In genomic region chr16:50539053-50539615, GRCh38 we compare ENCODE assay signal across 1 cellular context.
TF ChIP-seq lines count a peak whose summit lies in the region.

No MANE protein-coding gene starts in this region.

TF ChIP-seq in HepG2, 621 proteins besides CTCF, POLR2A, EP300 and RAD21 (continued from another document and continues in another):
- TF ChIP-seq ATF2 (CRISPR knock-in tag; IDR thresholded peaks at IDR 0.05), result no peak
- no peak for TF ChIP-seq SMARCC2 (IDR thresholded peaks at IDR 0.05)
- TF ChIP-seq ZSCAN31 (CRISPR knock-in tag; IDR thresholded peaks at IDR 0.05; ENCODE audit: low read depth), result no peak; the same call in 1 of the 2 replicates
- TF ChIP-seq GZF1 (CRISPR knock-in tag; IDR thresholded peaks at IDR 0.05), result no peak
- TF ChIP-seq MTF1 (CRISPR knock-in tag; IDR thresholded peaks at IDR 0.05), result no peak
- peak; percentile 97 for TF ChIP-seq FOXA3 (CRISPR knock-in tag; IDR thresholded peaks at IDR 0.05)
- TF ChIP-seq ZKSCAN8 (CRISPR knock-in tag; IDR thresholded peaks at IDR 0.05; ENCODE audit: borderline replicate concordance), result peak; percentile 87; the same call in 1 of the 2 replicates
- TF ChIP-seq ZNF121 (CRISPR knock-in tag; IDR thresholded peaks at IDR 0.05), result no peak
- no peak for TF ChIP-seq WIZ (CRISPR knock-in tag; IDR thresholded peaks at IDR 0.05)
- TF ChIP-seq KMT2B (CRISPR knock-in tag; IDR thresholded peaks at IDR 0.05), result no peak
- peak; percentile 74 for TF ChIP-seq ZBTB3 (CRISPR knock-in tag; IDR thresholded peaks at IDR 0.05; ENCODE audit: borderline replicate concordance, low read depth)
- TF ChIP-seq KLF12 (CRISPR knock-in tag; IDR thresholded peaks at IDR 0.05; ENCODE audit: borderline replicate concordance), result no peak
- TF ChIP-seq ZZZ3 (CRISPR knock-in tag; IDR thresholded peaks at IDR 0.05; ENCODE audit: borderline replicate concordance), result no peak
- TF ChIP-seq RBFOX2 (IDR thresholded peaks at IDR 0.05; ENCODE audit: low read depth, low read length), result peak; percentile 51
- TF ChIP-seq KLF6 (CRISPR knock-in tag; IDR thresholded peaks at IDR 0.05), result no peak
- no peak for TF ChIP-seq CHD2 (IDR thresholded peaks at IDR 0.05; ENCODE audit: low read depth, low read length)
- peak; percentile 67; the same call in 1 of the 2 replicates for TF ChIP-seq ARNT2 (CRISPR knock-in tag; IDR thresholded peaks at IDR 0.05; ENCODE audit: low read depth)
- TF ChIP-seq AGO2 (optimal IDR thresholded peaks at IDR 0.05; ENCODE audit: low read depth, low read length), result peak; percentile 51
- no peak for TF ChIP-seq ZNF597 (CRISPR knock-in tag; IDR thresholded peaks at IDR 0.05)
- TF ChIP-seq ZNF720 (CRISPR knock-in tag; IDR thresholded peaks at IDR 0.05), result no peak
- no peak for TF ChIP-seq LBX2 (CRISPR knock-in tag; IDR thresholded peaks at IDR 0.05; ENCODE audit: borderline replicate concordance)
- no peak for TF ChIP-seq ZNF879 (CRISPR knock-in tag; IDR thresholded peaks at IDR 0.05)
- TF ChIP-seq ZBTB43 (CRISPR knock-in tag; conservative IDR thresholded peaks at IDR 0.05), result 0 out of 2 replicates have a peak, but pooled peaks have one; percentile 14
- TF ChIP-seq NR2F2 (IDR thresholded peaks at IDR 0.05; ENCODE audit: borderline replicate concordance, low read depth), result peak; percentile 76; the same call in 1 of the 2 replicates
- peak; percentile 86; the same call in 1 of the 2 replicates for TF ChIP-seq RERE (CRISPR knock-in tag; IDR thresholded peaks at IDR 0.05; ENCODE audit: low read depth)
- peak; percentile 83; the same call in 1 of the 2 replicates for TF ChIP-seq ZHX1 (CRISPR knock-in tag; IDR thresholded peaks at IDR 0.05; ENCODE audit: low read depth)
- no peak for TF ChIP-seq ZBTB21 (CRISPR knock-in tag; IDR thresholded peaks at IDR 0.05)
- TF ChIP-seq ZNF614 (CRISPR knock-in tag; IDR thresholded peaks at IDR 0.05; ENCODE audit: borderline replicate concordance), result peak; percentile 76; the same call in 1 of the 2 replicates
- no peak for TF ChIP-seq ZFP36L2 (CRISPR knock-in tag; IDR thresholded peaks at IDR 0.05)
- no peak for TF ChIP-seq ZNF672 (CRISPR knock-in tag; IDR thresholded peaks at IDR 0.05)
- no peak for TF ChIP-seq ZNF841 (CRISPR knock-in tag; IDR thresholded peaks at IDR 0.05; ENCODE audit: borderline replicate concordance)
- TF ChIP-seq ESRRA (CRISPR knock-in tag; IDR thresholded peaks at IDR 0.05; ENCODE audit: low read depth), result peak; percentile 54; the same call in 1 of the 2 replicates
- peak; percentile 39; the same call in 1 of the 2 replicates for TF ChIP-seq AHR (CRISPR knock-in tag; IDR thresholded peaks at IDR 0.05)
- no peak for TF ChIP-seq SMC3 (IDR thresholded peaks at IDR 0.05; ENCODE audit: low read length)
- TF ChIP-seq SRSF1 (optimal IDR thresholded peaks at IDR 0.05; ENCODE audit: low read depth, low read length), result peak; percentile 58
- TF ChIP-seq ONECUT2 (CRISPR knock-in tag; IDR thresholded peaks at IDR 0.05), result peak; percentile 76
- peak; percentile 88 for TF ChIP-seq SMAD3 (CRISPR knock-in tag; IDR thresholded peaks at IDR 0.05)
- no peak for TF ChIP-seq SAFB2 (CRISPR knock-in tag; IDR thresholded peaks at IDR 0.05; ENCODE audit: borderline replicate concordance, low read depth)
- no peak for TF ChIP-seq E2F1 (CRISPR knock-in tag; IDR thresholded peaks at IDR 0.05)
- TF ChIP-seq KAT8 (CRISPR knock-in tag; IDR thresholded peaks at IDR 0.05), result peak; percentile 70
- no peak for TF ChIP-seq BCLAF1 (IDR thresholded peaks at IDR 0.05)
- TF ChIP-seq ZNF704 (CRISPR knock-in tag; IDR thresholded peaks at IDR 0.05; ENCODE audit: borderline replicate concordance), result no peak
- TF ChIP-seq STAT5B (CRISPR knock-in tag; IDR thresholded peaks at IDR 0.05), result no peak
- no peak; the same call in 1 of the 2 replicates for TF ChIP-seq ZNF503 (CRISPR knock-in tag; IDR thresholded peaks at IDR 0.05)
- TF ChIP-seq RARG (CRISPR knock-in tag; IDR thresholded peaks at IDR 0.05; ENCODE audit: low read depth), result no peak
- TF ChIP-seq ZNF460 (CRISPR knock-in tag; IDR thresholded peaks at IDR 0.05; ENCODE audit: borderline replicate concordance), result no peak
